ENCODE assay signal across 8 cellular contexts in the genomic region with DNA sequence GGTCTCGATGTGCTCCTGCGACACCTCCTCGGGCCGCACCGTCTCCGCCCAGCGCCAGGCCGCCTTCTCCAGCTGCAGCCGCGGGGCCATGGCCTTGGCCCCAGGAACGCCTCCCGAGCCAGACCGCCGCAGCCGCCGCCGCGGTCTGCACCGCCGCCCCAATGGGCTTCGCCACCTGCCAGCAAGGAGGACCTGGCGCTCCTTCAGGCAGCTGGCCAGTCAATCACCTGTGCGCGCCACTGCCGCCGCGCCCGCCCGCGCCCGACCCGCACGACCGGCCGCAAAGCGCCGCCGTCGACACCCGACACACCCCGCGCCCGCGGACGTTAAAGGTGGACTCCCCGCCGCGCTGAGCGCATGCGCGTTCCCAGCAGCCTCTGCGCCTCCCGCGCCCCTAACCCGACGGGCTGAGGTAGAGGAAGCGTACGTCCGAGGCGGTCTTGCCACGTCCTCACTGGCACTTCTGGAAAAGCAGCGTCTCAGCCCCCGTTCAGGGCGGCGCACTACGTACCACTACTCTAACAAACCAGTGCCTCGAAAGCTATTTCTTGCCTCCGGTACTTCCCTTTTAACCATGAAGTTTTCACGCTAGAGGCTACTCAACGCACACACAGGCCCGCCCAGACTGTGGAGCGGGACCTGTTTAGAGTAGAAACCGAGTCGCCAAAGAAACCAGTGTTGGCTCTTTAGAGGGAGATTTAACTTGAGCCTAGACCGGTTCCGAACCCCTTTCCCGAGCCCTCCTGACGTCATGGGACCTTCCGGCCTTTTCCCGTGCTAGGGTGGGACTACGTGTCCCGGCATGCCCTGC. TPM values are rescaled to one million over a fixed set of nuclear protein-coding genes. Genes with fewer than 3 reads are reported as not detected.
DNase-seq lines count a peak whose midpoint lies in the region; ATAC-seq, FAIRE-seq and TF ChIP-seq lines count a peak whose summit lies in the region.

A gene with protein sequence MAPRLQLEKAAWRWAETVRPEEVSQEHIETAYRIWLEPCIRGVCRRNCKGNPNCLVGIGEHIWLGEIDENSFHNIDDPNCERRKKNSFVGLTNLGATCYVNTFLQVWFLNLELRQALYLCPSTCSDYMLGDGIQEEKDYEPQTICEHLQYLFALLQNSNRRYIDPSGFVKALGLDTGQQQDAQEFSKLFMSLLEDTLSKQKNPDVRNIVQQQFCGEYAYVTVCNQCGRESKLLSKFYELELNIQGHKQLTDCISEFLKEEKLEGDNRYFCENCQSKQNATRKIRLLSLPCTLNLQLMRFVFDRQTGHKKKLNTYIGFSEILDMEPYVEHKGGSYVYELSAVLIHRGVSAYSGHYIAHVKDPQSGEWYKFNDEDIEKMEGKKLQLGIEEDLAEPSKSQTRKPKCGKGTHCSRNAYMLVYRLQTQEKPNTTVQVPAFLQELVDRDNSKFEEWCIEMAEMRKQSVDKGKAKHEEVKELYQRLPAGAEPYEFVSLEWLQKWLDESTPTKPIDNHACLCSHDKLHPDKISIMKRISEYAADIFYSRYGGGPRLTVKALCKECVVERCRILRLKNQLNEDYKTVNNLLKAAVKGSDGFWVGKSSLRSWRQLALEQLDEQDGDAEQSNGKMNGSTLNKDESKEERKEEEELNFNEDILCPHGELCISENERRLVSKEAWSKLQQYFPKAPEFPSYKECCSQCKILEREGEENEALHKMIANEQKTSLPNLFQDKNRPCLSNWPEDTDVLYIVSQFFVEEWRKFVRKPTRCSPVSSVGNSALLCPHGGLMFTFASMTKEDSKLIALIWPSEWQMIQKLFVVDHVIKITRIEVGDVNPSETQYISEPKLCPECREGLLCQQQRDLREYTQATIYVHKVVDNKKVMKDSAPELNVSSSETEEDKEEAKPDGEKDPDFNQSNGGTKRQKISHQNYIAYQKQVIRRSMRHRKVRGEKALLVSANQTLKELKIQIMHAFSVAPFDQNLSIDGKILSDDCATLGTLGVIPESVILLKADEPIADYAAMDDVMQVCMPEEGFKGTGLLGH (minus strand): TSS at position 282 of the 811 bp plus-strand sequence. CDS start 192 bp downstream, at position 90.

- TF ChIP-seq CTCF in H1 (IDR thresholded peaks at IDR 0.05; ENCODE audit: control extremely low read depth in 1 of 3, insufficient read depth in 1 of 3, low read depth in 1 of 3, low read length in 3 of 3), result no peak

- H3K27ac ChIP-seq in HUES48 (ENCODE audit: low read depth, low read length), result peak within 1 kb of the TSS; percentile 98
- H3K27ac ChIP-seq in H1 (ENCODE audit: low read depth, low read length), result peak within 1 kb of the TSS; percentile 98
- peak within 1 kb of the TSS; percentile 100 for H3K27ac ChIP-seq in mesenchymal stem cell (ENCODE audit: low read length, poor library complexity, severe bottlenecking)

- WGBS in H1 (ENCODE audit: extremely low coverage in 1 of 2, insufficient coverage in 1 of 2, insufficient read length in 1 of 2, insufficient replicate concordance in 2 of 2, low coverage in 1 of 2, low lambda C conversion rate in 2 of 2, missing lambda C conversion rate in 1 of 2), 2 experiments, result 1% methylated on average over 67 of the region's 82 CpGs; no CpG with 5 or more reads in 1 of the 2 experiments
- under 1% methylated on average over 80 of the region's 82 CpGs for whole genome bisulfite sequencing in mesenchymal stem cell

- H3K4me1 ChIP-seq in HUES48 (ENCODE audit: control insufficient read depth, insufficient read depth, low read length) (peaks cover 4% of the 10 kb centered on the region; the same call in 1 of the 2 replicates), NT2/D1 (ENCODE audit: insufficient read depth, insufficient read length) (no peaks in the 10 kb centered on the region), H1 (replicated peaks in 1 of 4; ENCODE audit: control insufficient read depth in 3 of 4, insufficient read depth in 4 of 4, low read length in 3 of 4) (peaks cover 0 to 4% (median 1%) of the 10 kb centered on the region in 4 experiments; a peak in 3 of 7 replicates), mesenchymal stem cell (ENCODE audit: control insufficient read depth, insufficient read depth, low read depth, low read length) (peaks cover 3% of the 10 kb centered on the region)

- H3K18ac ChIP-seq in H1 (ENCODE audit: extremely low read depth, low read length), result peak within 1 kb of the TSS; percentile 92
- peak within 1 kb of the TSS; percentile 99 to 100 for H3K18ac ChIP-seq in mesenchymal stem cell (ENCODE audit: low read depth in 1 of 2, low read length in 2 of 2)

- no peaks in the 10 kb centered on the region for H3K27me3 ChIP-seq in HUES48 (ENCODE audit: control insufficient read depth, insufficient read depth, low read length)
- no peaks in the 10 kb centered on the region for H3K27me3 ChIP-seq in NT2/D1 (ENCODE audit: insufficient read depth, insufficient read length)
- H3K27me3 ChIP-seq in H1 (replicated peaks in 1 of 4; ENCODE audit: control insufficient read depth in 3 of 4, extremely low read depth in 1 of 4, insufficient read depth in 3 of 4, low read length in 3 of 4), result no peaks in the 10 kb centered on the region
- H3K27me3 ChIP-seq in mesenchymal stem cell (ENCODE audit: control insufficient read depth in 1 of 2, insufficient read depth in 1 of 2, low read length in 2 of 2), result no peaks in the 10 kb centered on the region

- H2AK5ac ChIP-seq in H1 (ENCODE audit: low read depth, low read length) (no peak within 1 kb of the TSS; the same call in 1 of the 2 replicates), mesenchymal stem cell (ENCODE audit: low read length, severe bottlenecking) (peak within 1 kb of the TSS; percentile 100)

- H2BK20ac ChIP-seq in H1 (ENCODE audit: low read length), result no peak within 1 kb of the TSS

- ATAC-seq in GM21423 (IDR thresholded peaks at IDR 0.05; ENCODE audit: unreplicated experiment), result peak; percentile 62
- peak; percentile 88 for ATAC-seq in activated CD8-positive, alpha-beta memory T cell treated with anti-CD3 and anti-CD28 coated beads, Interleukin-2, amount 10 ng/mL, durations not matched to agents 7 days and 5 days

- CTCF ChIA-PET in activated CD8-positive, alpha-beta memory T cell treated with anti-CD3 and anti-CD28 coated beads, Interleukin-2, amount 10 ng/mL, durations not matched to agents 7 days and 5 days (lab: Charles Lee), result interaction anchor here (0.5 to 3.2 kb wide), 9 partner anchors 10 to 1341 kb away, joined by 3 to 11 read pairs (median 3); no protein-coding TSS in a partner anchor
- CTCF ChIA-PET in H1 (lab: Charles Lee; ENCODE audit: partially characterized antibody), result interaction anchor here (0.8 to 1.7 kb wide), 7 partner anchors 18 to 271 kb away, joined by 3 to 6 read pairs (median 3); no protein-coding TSS in a partner anchor

- H3K4ac ChIP-seq in H1 (replicated peaks; ENCODE audit: insufficient read length, low read depth, low read length) (peak within 1 kb of the TSS; percentile 96), mesenchymal stem cell (ENCODE audit: low read depth in 1 of 2, low read length in 2 of 2) (peak within 1 kb of the TSS; percentile 99 to 100)

- H3K36me3 ChIP-seq in HUES48 (ENCODE audit: control insufficient read depth, insufficient read depth, low read length), result no peaks in the 10 kb centered on the region
- H3K36me3 ChIP-seq in NT2/D1 (ENCODE audit: insufficient read depth, insufficient read length, low read length), result no peaks in the 10 kb centered on the region
- no peaks in the 10 kb centered on the region for H3K36me3 ChIP-seq in H1 (ENCODE audit: control insufficient read depth in 2 of 4, insufficient read depth in 4 of 4, low read length in 3 of 4)
- H3K36me3 ChIP-seq in mesenchymal stem cell (ENCODE audit: control insufficient read depth in 1 of 2, insufficient read depth in 2 of 2, low read depth in 1 of 2, low read length in 2 of 2), result no peaks in the 10 kb centered on the region

- H3K4me2 ChIP-seq in H1 (ENCODE audit: insufficient read depth in 1 of 2, low read depth in 2 of 2, low read length in 2 of 2) (peak within 1 kb of the TSS; percentile 58 to 78), mesenchymal stem cell (ENCODE audit: low read length, poor library complexity, severe bottlenecking) (peak within 1 kb of the TSS; percentile 86)

- H4K8ac ChIP-seq in H1 (ENCODE audit: extremely low read depth, insufficient read depth, low read length), result peak within 1 kb of the TSS; percentile 99
- peak within 1 kb of the TSS; percentile 100 for H4K8ac ChIP-seq in mesenchymal stem cell (ENCODE audit: low read length)

- H3K9me3 ChIP-seq in HUES48 (ENCODE audit: control insufficient read depth, insufficient read depth, low read length), result no peaks in the 10 kb centered on the region
- H3K9me3 ChIP-seq in NT2/D1 (ENCODE audit: insufficient read depth, low read length), result peaks cover 12% of the 10 kb centered on the region; the same call in 1 of the 2 replicates
- no peaks in the 10 kb centered on the region for H3K9me3 ChIP-seq in H1 (ENCODE audit: insufficient read depth in 2 of 2, low read depth in 1 of 2, low read length in 1 of 2)
- no peaks in the 10 kb centered on the region for H3K9me3 ChIP-seq in mesenchymal stem cell (ENCODE audit: control insufficient read depth, low read length)

- H3K23me2 ChIP-seq in H1 (ENCODE audit: low read depth, low read length), result peaks cover 6% of the 10 kb centered on the region

- FAIRE-seq in H1 (lab: Jason Lieb, UNC), result peak; percentile 78

- H2AFZ ChIP-seq in H1 (ENCODE audit: low read length) (peak within 1 kb of the TSS; percentile 75), mesenchymal stem cell (ENCODE audit: low read depth, low read length) (peak within 1 kb of the TSS; percentile 95)

- H3K9ac ChIP-seq in HUES48 (ENCODE audit: low read depth, low read length) (peak within 1 kb of the TSS; percentile 97), NT2/D1 (ENCODE audit: insufficient read length, low read depth) (peak within 1 kb of the TSS; percentile 98), H1 (replicated peaks in 1 of 4; ENCODE audit: extremely low read depth in 1 of 4, low read depth in 3 of 4, low read length in 3 of 4) (peak within 1 kb of the TSS; percentile 92 to 97 (median 93)), mesenchymal stem cell (ENCODE audit: low read length) (peak within 1 kb of the TSS; percentile 98)

- peak within 1 kb of the TSS; percentile 100 for H3K27ac Mint-ChIP-seq in activated CD8-positive, alpha-beta memory T cell treated with anti-CD3 and anti-CD28 coated beads, Interleukin-2, amount 10 ng/mL, durations not matched to agents 7 days and 5 days

- TF ChIP-seq EP300 in H1 (IDR thresholded peaks at IDR 0.05; ENCODE audit: borderline replicate concordance in 1 of 2, low read depth in 2 of 2, low read length in 2 of 2), result no peak

- peak within 1 kb of the TSS; percentile 95 for H4K91ac ChIP-seq in H1 (replicated peaks; ENCODE audit: insufficient read length, low read length)
- H4K91ac ChIP-seq in mesenchymal stem cell (ENCODE audit: low read length), result peak within 1 kb of the TSS; percentile 100

- H2BK120ac ChIP-seq in H1 (replicated peaks; ENCODE audit: low read depth, low read length) (peak within 1 kb of the TSS; percentile 95), mesenchymal stem cell (ENCODE audit: low read depth, low read length) (peak within 1 kb of the TSS; percentile 100)

- peak within 1 kb of the TSS; percentile 95 for H4K5ac ChIP-seq in H1 (ENCODE audit: insufficient read length, low read depth, low read length)

- H3K4me3 ChIP-seq in HUES48 (ENCODE audit: low read depth, low read length) (peak within 1 kb of the TSS; percentile 83), NT2/D1 (ENCODE audit: insufficient read length, low read depth) (peak within 1 kb of the TSS; percentile 96), H1 (ENCODE audit: extremely low read depth in 1 of 4, insufficient read depth in 2 of 4, low read depth in 3 of 4, low read length in 4 of 4) (peak within 1 kb of the TSS; percentile 78 to 84 (median 80)), mesenchymal stem cell (ENCODE audit: insufficient read depth in 1 of 2, low read depth in 1 of 2, low read length in 2 of 2) (peak within 1 kb of the TSS; percentile 97 to 99)

- peak within 1 kb of the TSS; percentile 98 for H3K4me3 Mint-ChIP-seq in activated CD8-positive, alpha-beta memory T cell treated with anti-CD3 and anti-CD28 coated beads, Interleukin-2, amount 10 ng/mL, durations not matched to agents 7 days and 5 days

- TF ChIP-seq POLR2A in H1 (IDR thresholded peaks at IDR 0.05; ENCODE audit: control extremely low read depth in 1 of 2, low read depth in 2 of 2, low read length in 2 of 2), result peak; percentile 98

- H2BK15ac ChIP-seq in H1 (ENCODE audit: low read length) (peak within 1 kb of the TSS; percentile 72; the same call in 1 of the 2 replicates), mesenchymal stem cell (ENCODE audit: low read depth, poor library complexity, severe bottlenecking) (peak within 1 kb of the TSS; percentile 28)

- H2BK12ac ChIP-seq in H1 (ENCODE audit: low read depth, low read length), result peak within 1 kb of the TSS; percentile 63; the same call in 1 of the 2 replicates
- peak within 1 kb of the TSS in 1 of 2 experiments; percentile 56 for H2BK12ac ChIP-seq in mesenchymal stem cell (ENCODE audit: low read length in 2 of 2)

- H3K36me3 Mint-ChIP-seq in activated CD8-positive, alpha-beta memory T cell treated with anti-CD3 and anti-CD28 coated beads, Interleukin-2, amount 10 ng/mL, durations not matched to agents 7 days and 5 days, result peaks cover 15% of the 10 kb centered on the region

- peaks cover 27% of the 10 kb centered on the region for H3K4me1 Mint-ChIP-seq in activated CD8-positive, alpha-beta memory T cell treated with anti-CD3 and anti-CD28 coated beads, Interleukin-2, amount 10 ng/mL, durations not matched to agents 7 days and 5 days

- H3K9me3 Mint-ChIP-seq in activated CD8-positive, alpha-beta memory T cell treated with anti-CD3 and anti-CD28 coated beads, Interleukin-2, amount 10 ng/mL, durations not matched to agents 7 days and 5 days (ENCODE audit: low read depth), result no peaks in the 10 kb centered on the region

- H3K27me3 Mint-ChIP-seq in activated CD8-positive, alpha-beta memory T cell treated with anti-CD3 and anti-CD28 coated beads, Interleukin-2, amount 10 ng/mL, durations not matched to agents 7 days and 5 days, result peaks cover 4% of the 10 kb centered on the region

- no peak for TF ChIP-seq RAD21 in H1 (IDR thresholded peaks at IDR 0.05 in 1 of 2, conservative IDR thresholded peaks at IDR 0.05 in 1 of 2; ENCODE audit: low read depth in 2 of 2, low read length in 2 of 2)

- peaks cover 35 to 45% of the 10 kb centered on the region in 2 experiments for H3K79me2 ChIP-seq in H1 (ENCODE audit: control insufficient read depth in 1 of 2, insufficient read depth in 2 of 2, low read length in 2 of 2)

- no peak within 1 kb of the TSS for H3K23ac ChIP-seq in H1 (ENCODE audit: insufficient read length)
- peak within 1 kb of the TSS; percentile 60 to 84 for H3K23ac ChIP-seq in mesenchymal stem cell (ENCODE audit: low read length in 2 of 2)

- POLR2A ChIA-PET in H1 (lab: Charles Lee; ENCODE audit: partially characterized antibody), result interaction anchor here (0.6 to 3.9 kb wide), 28 partner anchors 9 to 527 kb away, joined by 3 to 26 read pairs (median 4); no protein-coding TSS in a partner anchor

- H4K20me1 ChIP-seq in H1 (replicated peaks in 1 of 2; ENCODE audit: control insufficient read depth in 1 of 2, insufficient read depth in 2 of 2, low read length in 2 of 2), result peaks cover 0 to 3% of the 10 kb centered on the region in 2 experiments

- H3K56ac ChIP-seq in H1 (replicated peaks; ENCODE audit: insufficient read length, low read depth, low read length), result peak within 1 kb of the TSS; percentile 100

- DNase-seq in COLO829 (ENCODE audit: low spot score) (peak; percentile 76), NT2/D1 (ENCODE audit: low read depth, low spot score) (peak; percentile 85), H1 (ENCODE audit: low read depth in 1 of 2, low spot score in 2 of 2) (peak; percentile 92 to 99), mesenchymal stem cell (peak; percentile 97)
- DNase-seq in activated CD8-positive, alpha-beta memory T cell treated with anti-CD3 and anti-CD28 coated beads, Interleukin-2, amount 10 ng/mL, durations not matched to agents 7 days and 5 days, result peak; percentile 98
- peak; percentile 91 for DNase-seq in stimulated activated CD8-positive, alpha-beta memory T cell treated with anti-CD3 and anti-CD28 coated beads, Interleukin-12 subunit alpha, Interleukin-12 subunit beta, amount 100 ng/mL, for 24 hours (ENCODE audit: extremely low read depth)

- H3K14ac ChIP-seq in H1 (ENCODE audit: insufficient read length), result no peak within 1 kb of the TSS
- peak within 1 kb of the TSS; percentile 92 to 98 for H3K14ac ChIP-seq in mesenchymal stem cell (ENCODE audit: low read length in 2 of 2)

- H3K79me1 ChIP-seq in H1 (ENCODE audit: low read depth, low read length) (no peaks in the 10 kb centered on the region), mesenchymal stem cell (replicated peaks; ENCODE audit: low read length, poor library complexity, severe bottlenecking) (no peaks in the 10 kb centered on the region)

- peak within 1 kb of the TSS; percentile 94 for H2BK5ac ChIP-seq in H1 (ENCODE audit: low read depth, low read length)
- peak within 1 kb of the TSS; percentile 99 for H2BK5ac ChIP-seq in mesenchymal stem cell (ENCODE audit: low read depth, low read length, poor library complexity, severe bottlenecking)

RNA-seq across cellular contexts. Expression of the gene that starts here (rescaled TPM):
- total RNA-seq in activated CD8-positive, alpha-beta memory T cell treated with anti-CD3 and anti-CD28 coated beads, Interleukin-2, amount 10 ng/mL, durations not matched to agents 7 days and 5 days, result 10 to 100 TPM; 83.9 to 96.8 TPM
- total RNA-seq in H1 (2021; fragmentation: NEBNext Ultra II Directional; extraction: Animal tissue kit (Norgen Biotek cat#: 25700)), result 81.5 and 83.5 TPM in 2 replicates
- 10.1 and 12.8 TPM in 2 replicates for polyA plus RNA-seq in H1 (2011; rRNA removed)
- polyA plus RNA-seq in H1 (2011; cell fraction: cytosol; rRNA removed), result 28.3 TPM
- polyA plus RNA-seq in H1 (2011; cell fraction: nucleus; rRNA removed), result 15.4 TPM
- 38.7 to 60.9 TPM (median 40.0 TPM) in 4 replicates for polyA plus RNA-seq in H1 (2012, experiment 1 of 2)
- 2.6 TPM for polyA plus RNA-seq in H1 (2012, experiment 2 of 2)
- polyA plus RNA-seq in H1 (2013, experiment 1 of 2), result 39.9 TPM
- polyA plus RNA-seq in H1 (2013, experiment 2 of 2), result 39.8 TPM
- 32.3 and 38.6 TPM in 2 replicates for polyA minus RNA-seq in H1 (2011; rRNA and poly(A)+ RNA removed)
- polyA minus RNA-seq in H1 (2011; cell fraction: cytosol; rRNA and poly(A)+ RNA removed), result 26.3 TPM
- 52.6 TPM for polyA minus RNA-seq in H1 (2011; cell fraction: nucleus; rRNA and poly(A)+ RNA removed)
- polyA plus RNA-seq in mesenchymal stem cell (2013, experiment 1 of 2), result 30.1 TPM
- 29.8 TPM for polyA plus RNA-seq in mesenchymal stem cell (2013, experiment 2 of 2)

Comparison
In these comparisons a context has a peak if more than half of its experiments do, and no peak if none do; other contexts are left out.
1. Peak in every context shown above with its lines: DNase-seq, ATAC-seq, H3K4me3 ChIP-seq and H3K27ac ChIP-seq.